ENCODE assay signal across 8 cellular contexts in genomic region chr16:90046971-90047713, GRCh38. TPM values are rescaled to one million over a fixed set of nuclear protein-coding genes. Genes with fewer than 3 reads are reported as not detected.
DNase-seq lines count a peak whose midpoint lies in the region; ATAC-seq, FAIRE-seq and TF ChIP-seq lines count a peak whose summit lies in the region.

No MANE protein-coding gene starts in this region.

- no peak for FAIRE-seq in H1 (lab: Jason Lieb, UNC)

- H3K23me2 ChIP-seq in H1 (ENCODE audit: low read depth, low read length) = no peaks in the 10 kb centered on the region

- TF ChIP-seq RAD21 in H1 (IDR thresholded peaks at IDR 0.05 in 1 of 2, conservative IDR thresholded peaks at IDR 0.05 in 1 of 2; ENCODE audit: low read depth in 2 of 2, low read length in 2 of 2) = no peak; a peak in 1 of 4 replicates

- H3K23ac ChIP-seq in H1 (ENCODE audit: insufficient read length) = no peak overlapping the region

- H3K4me3 ChIP-seq in H1 (ENCODE audit: extremely low read depth in 1 of 4, insufficient read depth in 2 of 4, low read depth in 3 of 4, low read length in 4 of 4) (peak overlapping the region; percentile 34 to 70 (median 43)), mesodermal cell (ENCODE audit: extremely low read depth, insufficient read depth, low read length, poor library complexity, severe bottlenecking) (peak overlapping the region; percentile 23), aorta (ENCODE audit: low read length in 2 of 2) (peak overlapping the region in 1 of 2 donors; percentile 17)

- peaks cover 0 to 11% (median 8%) of the 10 kb centered on the region in 4 experiments; a peak in 6 of 7 replicates for H3K4me1 ChIP-seq in H1 (replicated peaks in 1 of 4; ENCODE audit: control insufficient read depth in 3 of 4, insufficient read depth in 4 of 4, low read length in 3 of 4)
- H3K4me1 ChIP-seq in mesodermal cell (ENCODE audit: control insufficient read depth, insufficient read depth, low read length, poor library complexity, severe bottlenecking) = peaks cover 10% of the 10 kb centered on the region
- H3K4me1 ChIP-seq in aorta (ENCODE audit: control insufficient read depth in 1 of 2, insufficient read depth in 2 of 2, low read length in 2 of 2) = no peaks in the 10 kb centered on the region

- 0 out of 2 replicates have a peak, but pooled peaks cover 2% of the 10 kb centered on the region for H3K79me1 ChIP-seq in H1 (ENCODE audit: low read depth, low read length)

- peak overlapping the region; percentile 83 for H3K18ac ChIP-seq in H1 (ENCODE audit: extremely low read depth, low read length)

- no peak overlapping the region for H2AK5ac ChIP-seq in H1 (ENCODE audit: low read depth, low read length)

- no peaks in the 10 kb centered on the region for H3K27me3 ChIP-seq in H1 (replicated peaks in 1 of 4; ENCODE audit: control insufficient read depth in 3 of 4, extremely low read depth in 1 of 4, insufficient read depth in 3 of 4, low read length in 3 of 4)
- H3K27me3 ChIP-seq in aorta (ENCODE audit: control insufficient read depth in 1 of 2, insufficient read depth in 2 of 2, low read length in 1 of 2) = no peaks in the 10 kb centered on the region

- no peak overlapping the region; the same call in 1 of the 2 replicates for H2BK15ac ChIP-seq in H1 (ENCODE audit: low read length)

- peak in 1 of 2 experiments; percentile 44; a peak in 1 of 3 replicates for TF ChIP-seq POLR2A in H1 (IDR thresholded peaks at IDR 0.05; ENCODE audit: control extremely low read depth in 1 of 2, low read depth in 2 of 2, low read length in 2 of 2)

- no peak overlapping the region; the same call in 1 of the 2 replicates for H2BK20ac ChIP-seq in H1 (ENCODE audit: low read length)

- intact Hi-C loops in aorta (cut with DNase I) = no loop called here

- POLR2A ChIA-PET in H1 (lab: Charles Lee; ENCODE audit: partially characterized antibody) = interaction anchor here (0.8 to 2.8 kb wide), 6 partner anchors 12 to 174 kb away, joined by 3 to 11 read pairs (median 4); partner anchors contain the start of gene TCF25

- H3K79me2 ChIP-seq in H1 (ENCODE audit: control insufficient read depth in 1 of 2, insufficient read depth in 2 of 2, low read length in 2 of 2) = no peaks in the 10 kb centered on the region

- H4K91ac ChIP-seq in H1 (replicated peaks; ENCODE audit: insufficient read length, low read length) = peak overlapping the region; percentile 84

- no peak for TF ChIP-seq EP300 in H1 (IDR thresholded peaks at IDR 0.05; ENCODE audit: borderline replicate concordance in 1 of 2, low read depth in 2 of 2, low read length in 2 of 2)

- H4K8ac ChIP-seq in H1 (ENCODE audit: extremely low read depth, insufficient read depth, low read length) = peak overlapping the region; percentile 69

- CTCF ChIA-PET in H1 (lab: Charles Lee; ENCODE audit: partially characterized antibody) = interaction anchor here (0.6 to 1.1 kb wide), 6 partner anchors 10 to 58 kb away, joined by 3 to 5 read pairs (median 4); partner anchors contain the start of gene DBNDD1

- DNase-seq in A172 (ENCODE audit: low spot score) (peak; percentile 34), HuH-7 (ENCODE audit: low spot score) (peak; percentile 70), H1 (ENCODE audit: low read depth in 1 of 2, low spot score in 2 of 2) (peak in 1 of 2 experiments; percentile 88), aorta (peak; percentile 80 to 86), GM19240 (ENCODE audit: insufficient read length, low spot score) (no peak), SW 1271 (lab: John Stamatoyannopoulos, UW) (no peak)
- no peak for DNase-seq in activated CD4-positive, alpha-beta T cell treated with anti-CD3 and anti-CD28 coated beads for 48 hours

- 15% methylated on average over 33 of the region's 40 CpGs; no CpG with 5 or more reads in 1 of the 2 experiments for WGBS in H1 (ENCODE audit: extremely low coverage in 1 of 2, insufficient coverage in 1 of 2, insufficient read length in 1 of 2, insufficient replicate concordance in 2 of 2, low coverage in 1 of 2, low lambda C conversion rate in 2 of 2, missing lambda C conversion rate in 1 of 2), 2 experiments
- WGBS in mesodermal cell (ENCODE audit: insufficient coverage in 2 of 2), 2 experiments = 5 to 8% methylated on average over 14 to 33 of the region's 40 CpGs
- WGBS in aorta, 2 donors = 1 to 2% methylated on average over 35 to 40 of the region's 40 CpGs

- no peak overlapping the region for H2BK120ac ChIP-seq in H1 (replicated peaks; ENCODE audit: low read depth, low read length)

- no peak overlapping the region for H3K4ac ChIP-seq in H1 (replicated peaks; ENCODE audit: insufficient read length, low read depth, low read length)

- 0 out of 2 replicates have a peak overlapping the region, but pooled peaks have one; percentile 18 for H2BK5ac ChIP-seq in H1 (ENCODE audit: low read depth, low read length)

- no peak overlapping the region for H3K56ac ChIP-seq in H1 (replicated peaks; ENCODE audit: insufficient read length, low read depth, low read length)

- H3K36me3 ChIP-seq in H1 (ENCODE audit: control insufficient read depth in 2 of 4, insufficient read depth in 4 of 4, low read length in 3 of 4) = no peaks in the 10 kb centered on the region; a peak in 3 of 8 replicates
- H3K36me3 ChIP-seq in mesodermal cell (ENCODE audit: control insufficient read depth, insufficient read depth, low read length) = peaks cover 4% of the 10 kb centered on the region
- peaks cover 0 to 4% of the 10 kb centered on the region in 2 donors for H3K36me3 ChIP-seq in aorta (ENCODE audit: control insufficient read depth in 1 of 2, insufficient read depth in 2 of 2, low read length in 1 of 2)

- H3K4me2 ChIP-seq in H1 (ENCODE audit: insufficient read depth in 1 of 2, low read depth in 2 of 2, low read length in 2 of 2) = peak overlapping the region; percentile 66 to 85

- 0 out of 2 replicates have a peak overlapping the region, but pooled peaks have one; percentile 20 for H2AFZ ChIP-seq in H1 (ENCODE audit: low read length)

- no peak overlapping the region for H3K27ac ChIP-seq in H1 (ENCODE audit: low read depth, low read length)
- peak overlapping the region; percentile 10 for H3K27ac ChIP-seq in mesodermal cell (ENCODE audit: low read depth, low read length, severe bottlenecking)
- no peak overlapping the region for H3K27ac ChIP-seq in aorta (ENCODE audit: low read depth in 1 of 2, low read length in 2 of 2)

- H4K20me1 ChIP-seq in H1 (replicated peaks in 1 of 2; ENCODE audit: control insufficient read depth in 1 of 2, insufficient read depth in 2 of 2, low read length in 2 of 2) = peaks cover 0 to 4% of the 10 kb centered on the region in 2 experiments

- H2BK12ac ChIP-seq in H1 (ENCODE audit: low read depth, low read length) = peak overlapping the region; percentile 87; the same call in 1 of the 2 replicates

- peak overlapping the region in 2 of 4 experiments; percentile 34 to 36; a peak in 4 of 7 replicates for H3K9ac ChIP-seq in H1 (replicated peaks in 1 of 4; ENCODE audit: extremely low read depth in 1 of 4, low read depth in 3 of 4, low read length in 3 of 4)

- peak; percentile 70 for ATAC-seq in aorta (ENCODE audit: low FRiP score)

- H3K14ac ChIP-seq in H1 (ENCODE audit: insufficient read length) = no peak overlapping the region

- H3K9me3 ChIP-seq in H1 (ENCODE audit: insufficient read depth in 2 of 2, low read depth in 1 of 2, low read length in 1 of 2) = peaks cover 0 to under 1% of the 10 kb centered on the region in 2 experiments; a peak in 1 of 4 replicates
- no peaks in the 10 kb centered on the region for H3K9me3 ChIP-seq in mesodermal cell (ENCODE audit: control insufficient read depth, low read length)
- H3K9me3 ChIP-seq in aorta (ENCODE audit: control insufficient read depth, low read length) = no peaks in the 10 kb centered on the region

- TF ChIP-seq CTCF in H1 (IDR thresholded peaks at IDR 0.05; ENCODE audit: control extremely low read depth in 1 of 3, insufficient read depth in 1 of 3, low read depth in 1 of 3, low read length in 3 of 3) = no peak

- no peak overlapping the region for H4K5ac ChIP-seq in H1 (ENCODE audit: insufficient read length, low read depth, low read length)

TF ChIP-seq in H1, 55 proteins besides CTCF, POLR2A, EP300 and RAD21 (continues in another document):
- TF ChIP-seq KDM4A (IDR thresholded peaks at IDR 0.05; ENCODE audit: low read depth, low read length, severe bottlenecking) (peak; percentile 72), CHD1 (IDR thresholded peaks at IDR 0.05; ENCODE audit: low read depth, low read length) (no peak), SIN3A (conservative IDR thresholded peaks at IDR 0.05 in 1 of 2, IDR thresholded peaks at IDR 0.05 in 1 of 2; ENCODE audit: low read depth in 1 of 2, low read length in 2 of 2) (no peak), PHF8 (conservative IDR thresholded peaks at IDR 0.05; ENCODE audit: low read depth, low read length) (peak; percentile 41; the same call in 1 of the 2 replicates), CBX8 (IDR thresholded peaks at IDR 0.05; ENCODE audit: borderline replicate concordance, low read depth, low read length) (no peak)

RNA-seq across cellular contexts. Expression of gene DBNDD1, which starts 27.9 kb away (rescaled TPM):
- 28.9 and 30.1 TPM in 2 replicates for total RNA-seq in A172 (2014; rRNA removed; shearing (Covaris generic))
- 69.9 and 76.0 TPM in 2 replicates for total RNA-seq in H1 (2021; fragmentation: NEBNext Ultra II Directional; extraction: Animal tissue kit (Norgen Biotek cat#: 25700))
- polyA plus RNA-seq in H1 (2011; rRNA removed) = 92.6 and 128 TPM in 2 replicates
- 67.3 TPM for polyA plus RNA-seq in H1 (2011; cell fraction: cytosol; rRNA removed)
- 98.2 TPM for polyA plus RNA-seq in H1 (2011; cell fraction: nucleus; rRNA removed)
- polyA plus RNA-seq in H1 (2012, experiment 1 of 2) = 57.0 to 79.5 TPM (median 70.2 TPM) in 4 replicates
- polyA plus RNA-seq in H1 (2012, experiment 2 of 2) = 80.6 TPM
- polyA plus RNA-seq in H1 (2013, experiment 1 of 2) = 57.0 TPM
- 59.8 TPM for polyA plus RNA-seq in H1 (2013, experiment 2 of 2)
- 32.9 and 39.2 TPM in 2 replicates for polyA minus RNA-seq in H1 (2011; rRNA and poly(A)+ RNA removed)
- polyA minus RNA-seq in H1 (2011; cell fraction: cytosol; rRNA and poly(A)+ RNA removed) = 49.4 TPM
- 43.7 TPM for polyA minus RNA-seq in H1 (2011; cell fraction: nucleus; rRNA and poly(A)+ RNA removed)
- 8.8 TPM for polyA plus RNA-seq in mesodermal cell (2013, experiment 1 of 2)
- 9.1 TPM for polyA plus RNA-seq in mesodermal cell (2013, experiment 2 of 2)
- total RNA-seq in aorta = 1 to 10 TPM; 1.1 to 3.5 TPM
- 1 to 10 TPM; 3.0 to 3.2 TPM for polyA plus RNA-seq in aorta

RNA-seq across cellular contexts. Expression of gene PRDM7, which starts 30.0 kb away (rescaled TPM):
- not detected in 2 replicates for total RNA-seq in A172 (2014; rRNA removed; shearing (Covaris generic))
- not detected in 2 replicates for total RNA-seq in H1 (2021; fragmentation: NEBNext Ultra II Directional; extraction: Animal tissue kit (Norgen Biotek cat#: 25700))
- polyA plus RNA-seq in H1 (2011; rRNA removed) (0.02 TPM in 1 of 2 replicates, not detected in the other), aorta (not detected)
- not detected for polyA plus RNA-seq in H1 (2011; cell fraction: cytosol; rRNA removed)
- polyA plus RNA-seq in H1 (2011; cell fraction: nucleus; rRNA removed) = not detected
- 0.15 to 0.20 TPM in 2 of 4 replicates, not detected in the others for polyA plus RNA-seq in H1 (2012, experiment 1 of 2)
- polyA plus RNA-seq in H1 (2012, experiment 2 of 2) = not detected
- not detected for polyA plus RNA-seq in H1 (2013, experiment 1 of 2)
- polyA plus RNA-seq in H1 (2013, experiment 2 of 2) = not detected
- polyA minus RNA-seq in H1 (2011; rRNA and poly(A)+ RNA removed) = not detected in 2 replicates
- polyA minus RNA-seq in H1 (2011; cell fraction: cytosol; rRNA and poly(A)+ RNA removed) = not detected
- polyA minus RNA-seq in H1 (2011; cell fraction: nucleus; rRNA and poly(A)+ RNA removed) = not detected
- not detected for polyA plus RNA-seq in mesodermal cell (2013, experiment 1 of 2)
- not detected for polyA plus RNA-seq in mesodermal cell (2013, experiment 2 of 2)
- not detected for total RNA-seq in aorta

Comparison
In these comparisons a context has a peak if more than half of its experiments do, and no peak if none do; other contexts are left out.
1. DNase-seq: peak in A172 (single experiment), HuH-7 (single experiment) and aorta (2 of 2); none in GM19240 (single experiment), SW 1271 (0 of 2) and activated CD4-positive, alpha-beta T cell treated with anti-CD3 and anti-CD28 coated beads for 48 hours (single experiment).